In the genomic region with DNA sequence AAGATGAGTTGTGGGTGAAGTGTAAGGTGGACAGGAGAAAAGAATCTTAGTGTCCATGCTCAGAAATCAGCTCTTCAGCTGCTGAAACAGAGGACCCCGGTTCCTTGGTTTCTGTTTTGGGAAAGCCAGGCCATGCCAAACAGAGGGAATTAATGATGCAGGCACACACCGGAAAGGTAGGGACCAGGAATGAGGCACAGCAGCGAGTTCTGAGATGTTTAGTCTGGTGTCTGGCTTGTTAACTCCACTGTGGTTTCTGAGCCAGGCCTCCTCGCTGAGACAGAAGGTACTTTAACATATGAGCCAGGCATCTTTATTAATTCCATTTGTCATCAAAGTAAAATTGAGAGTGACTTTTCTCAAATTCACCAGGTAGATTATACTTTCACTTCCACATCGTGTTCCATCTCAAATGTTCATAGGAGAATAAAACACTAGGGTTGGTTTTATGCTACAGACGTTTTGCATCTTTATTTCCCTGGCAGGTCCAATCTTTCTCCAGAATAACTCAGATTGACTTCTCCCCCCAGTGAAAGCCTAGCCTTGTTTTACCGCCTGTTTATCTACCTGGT, we compare ENCODE assay signal across 8 cellular contexts. TPM values are rescaled to one million over a fixed set of nuclear protein-coding genes. Genes with fewer than 3 reads are reported as not detected.
A peak's percentile ranks its signal among the peaks of the same experiment; 100 is the strongest.
DNase-seq lines count a peak whose midpoint lies in the region; ATAC-seq, FAIRE-seq and TF ChIP-seq lines count a peak whose summit lies in the region.

No MANE protein-coding gene starts in this region.

- CTCF ChIA-PET in Calu3 (lab: Charles Lee): interaction anchor here (0.9 to 1.5 kb wide), 4 partner anchors 40 to 145 kb away, joined by 4 to 8 read pairs (median 5); no protein-coding TSS in a partner anchor

- peaks cover 4% of the 10 kb centered on the region in 3 donors for H3K4me1 ChIP-seq in pancreas

- H4K20me1 ChIP-seq in SU-DHL-6 (ENCODE audit: low read depth, low read length): no peaks in the 10 kb centered on the region

- H3K9me3 ChIP-seq in SU-DHL-6 (ENCODE audit: insufficient read depth, low read length) (no peaks in the 10 kb centered on the region), pancreas (no peaks in the 10 kb centered on the region)

- no peaks in the 10 kb centered on the region for H3K9me3 Mint-ChIP-seq in Calu3 (ENCODE audit: low read depth, unreplicated experiment)
- H3K9me3 Mint-ChIP-seq in central memory CD8-positive, alpha-beta T cell: no peaks in the 10 kb centered on the region

- H3K4me1 Mint-ChIP-seq in Calu3 (ENCODE audit: low read depth, unreplicated experiment): peaks cover 8% of the 10 kb centered on the region
- H3K4me1 Mint-ChIP-seq in central memory CD8-positive, alpha-beta T cell: peaks cover 35% of the 10 kb centered on the region

- TSS peak; percentile 25 for BruUV-seq in Calu3 (replicated peaks; lab: Mats Ljungman, UMichigan)

- peaks cover 24% of the 10 kb centered on the region for H3K36me3 Mint-ChIP-seq in Calu3 (ENCODE audit: insufficient read depth, unreplicated experiment)
- peaks cover 6% of the 10 kb centered on the region for H3K36me3 Mint-ChIP-seq in central memory CD8-positive, alpha-beta T cell (ENCODE audit: insufficient read depth)

- peak overlapping the region; percentile 80 for H2AFZ ChIP-seq in SU-DHL-6 (ENCODE audit: low read depth, low read length, severe bottlenecking)

- peak overlapping the region; percentile 84 for H3K27ac Mint-ChIP-seq in Calu3 (ENCODE audit: unreplicated experiment)
- peak overlapping the region; percentile 83 for H3K27ac Mint-ChIP-seq in central memory CD8-positive, alpha-beta T cell (ENCODE audit: low read depth)

- intact Hi-C loops in Calu3 (cut with micrococcal nuclease; ENCODE audit: unreplicated experiment) (loop anchor here (5.0 kb wide), 1 partner anchor 108 kb away; no protein-coding TSS in a partner anchor), pancreas (cut with DNase I) (no loop called here)

- no peak for ATAC-seq in central memory CD8-positive, alpha-beta T cell (replicated peaks; ENCODE audit: extremely low read depth, poor library complexity, severe bottlenecking)
- ATAC-seq in pancreas (no peak), HG03095 (IDR thresholded peaks at IDR 0.05; ENCODE audit: unreplicated experiment) (no peak)

- H3K27me3 ChIP-seq in SU-DHL-6 (ENCODE audit: low read length) (no peaks in the 10 kb centered on the region), pancreas (no peaks in the 10 kb centered on the region)

- H3K27me3 Mint-ChIP-seq in Calu3 (ENCODE audit: unreplicated experiment): no peaks in the 10 kb centered on the region
- H3K27me3 Mint-ChIP-seq in central memory CD8-positive, alpha-beta T cell: no peaks in the 10 kb centered on the region

- WGBS in pancreas, 2 donors: 83% methylated on average over 7 of the region's 7 CpGs

- FAIRE-seq in pancreas (lab: Jason Lieb, UNC): no peak

- peak overlapping the region; percentile 93 for H3K4me3 Mint-ChIP-seq in Calu3 (ENCODE audit: low read depth, unreplicated experiment)
- H3K4me3 Mint-ChIP-seq in central memory CD8-positive, alpha-beta T cell: peak overlapping the region; percentile 96

- H3K27ac ChIP-seq in SU-DHL-6 (ENCODE audit: low read depth, low read length) (peak overlapping the region; percentile 56), pancreas (no peak overlapping the region)

- peak overlapping the region; percentile 98 for H3K4me2 ChIP-seq in SU-DHL-6 (ENCODE audit: low read depth, low read length, poor library complexity, severe bottlenecking)

- TF ChIP-seq CTCF in Calu3 (IDR thresholded peaks at IDR 0.05; ENCODE audit: unreplicated experiment) (no peak), SU-DHL-6 (IDR thresholded peaks at IDR 0.05; ENCODE audit: insufficient read depth, low read length, poor library complexity, severe bottlenecking) (no peak), pancreas (IDR thresholded peaks at IDR 0.05) (no peak)

- H3K36me3 ChIP-seq in SU-DHL-6 (ENCODE audit: low read length) (0 out of 2 replicates have a peak, but pooled peaks cover 7% of the 10 kb centered on the region), pancreas (no peaks in the 10 kb centered on the region)

- DNase-seq in Calu3: no peak
- DNase-seq in central memory CD8-positive, alpha-beta T cell (ENCODE audit: low spot score in 2 of 2): no peak
- no peak for DNase-seq in pancreas
- DNase-seq in NCI-H1048 (lab: John Stamatoyannopoulos, UW): no peak
- DNase-seq in anterior cingulate cortex (lab: John Stamatoyannopoulos, UW): no peak
- DNase-seq in inferior parietal cortex (ENCODE audit: extremely low spot score): no peak

- peak overlapping the region; percentile 85 for H3K9ac ChIP-seq in SU-DHL-6 (ENCODE audit: low read length)

- peaks cover 13% of the 10 kb centered on the region; the same call in 1 of the 2 replicates for H3F3A ChIP-seq in SU-DHL-6 (ENCODE audit: insufficient read depth)

- H3K9me2 ChIP-seq in SU-DHL-6 (replicated peaks; ENCODE audit: insufficient read depth, low read length): no peaks in the 10 kb centered on the region

- H3K4me3 ChIP-seq in SU-DHL-6 (ENCODE audit: insufficient read depth, low read length, poor library complexity, severe bottlenecking) (peak overlapping the region; percentile 75), pancreas (peak overlapping the region in 3 of 4 donors; percentile 59 to 77 (median 71))

- H3K79me2 ChIP-seq in SU-DHL-6 (ENCODE audit: insufficient read depth, low read length): peaks cover 38% of the 10 kb centered on the region

RNA-seq across cellular contexts. Expression of a gene that starts 23.5 kb away (rescaled TPM):
- total RNA-seq in Calu3 (2022): 22.3 and 27.8 TPM in 2 replicates
- 10 to 100 TPM in 4 of 6 donors, 1 to 10 TPM in 2; 8.0 to 27.1 (median 12.0) TPM for total RNA-seq in pancreas
- 1 to 10 TPM; 3.8 to 7.9 TPM for polyA plus RNA-seq in pancreas
